Comparison of ENCODE assay signal across 18 cellular contexts in genomic region chr15:75168374-75168773, GRCh38.
"Had no signal": no experiment of that assay in that cellular context is flagged by ENCODE, and none has a peak within 500 bp of the region (broad histone marks: within the 10 kb centered on the region; RNA-seq: fewer than 3 reads in every experiment).

No MANE protein-coding gene starts in this region.

- H3K4me3 ChIP-seq: esophagus muscularis mucosa, hepatocyte, neural progenitor cell, ovary, right atrium auricular region, sigmoid colon, skin epidermis, stomach, thoracic aorta had no signal

- H3K4me3 Mint-ChIP-seq: mesothelial cell of epicardium; natural killer cell treated with Interleukin-12 subunit alpha and Interleukin-12 subunit beta and Interleukin-15 and Interleukin-18, amount 100 ng/mL, for 72 hours; neural progenitor cell had no signal

- DNase-seq: effector memory CD4-positive, alpha-beta T cell; foreskin melanocyte; head of caudate nucleus; kidney glomerular epithelial cell; sigmoid colon; stimulated activated CD4-positive, alpha-beta T cell treated with anti-CD3 and anti-CD28 coated beads, Interleukin-12 subunit alpha, Interleukin-12 subunit beta, amount 100 ng/mL, for 4 hours; stimulated activated naive CD4-positive, alpha-beta T cell; stomach; substantia nigra had no signal

- H3K36me3 Mint-ChIP-seq: neural progenitor cell had no signal

- H3K9me3 Mint-ChIP-seq: natural killer cell treated with Interleukin-12 subunit alpha and Interleukin-12 subunit beta and Interleukin-15 and Interleukin-18, amount 100 ng/mL, for 72 hours had no signal

- H3K27me3 Mint-ChIP-seq: natural killer cell treated with Interleukin-12 subunit alpha and Interleukin-12 subunit beta and Interleukin-15 and Interleukin-18, amount 100 ng/mL, for 72 hours had no signal

- H3K27ac ChIP-seq: esophagus muscularis mucosa, hepatocyte, neural progenitor cell, ovary, sigmoid colon, stomach, thoracic aorta had no signal

- H3K9ac ChIP-seq: neural progenitor cell had no signal

- H2AFZ ChIP-seq: hepatocyte, neural progenitor cell had no signal

- H3K27me3 ChIP-seq: esophagus muscularis mucosa, hepatocyte, neural progenitor cell, ovary, right atrium auricular region, sigmoid colon, stomach had no signal

- H3K27ac Mint-ChIP-seq: neural progenitor cell had no signal

- ATAC-seq: natural killer cell treated with Interleukin-12 subunit alpha and Interleukin-12 subunit beta and Interleukin-15 and Interleukin-18, amount 100 ng/mL, for 72 hours had no signal

- H3K4me1 Mint-ChIP-seq: neural progenitor cell had no signal

- H3K79me2 ChIP-seq: hepatocyte had no signal

- H3K9me3 ChIP-seq: ovary, right atrium auricular region, sigmoid colon, thoracic aorta had no signal

- H3K4me1 ChIP-seq: esophagus muscularis mucosa, neural progenitor cell, right atrium auricular region, sigmoid colon had no signal

- H3K36me3 ChIP-seq: esophagus muscularis mucosa, neural progenitor cell, ovary, right atrium auricular region, sigmoid colon, stomach, thoracic aorta had no signal

- H3K4me2 ChIP-seq: hepatocyte, neural progenitor cell had no signal
